In genomic region chr1:8866173-8866791, GRCh38 we compare ENCODE assay signal across 16 cellular contexts. TPM values are rescaled to one million over a fixed set of nuclear protein-coding genes. Genes with fewer than 3 reads are reported as not detected.
DNase-seq lines count a peak whose midpoint lies in the region; ATAC-seq, FAIRE-seq and TF ChIP-seq lines count a peak whose summit lies in the region.
"Had no signal": no experiment of that assay in that cellular context is flagged by ENCODE, and none has a peak within 500 bp of the region (broad histone marks: within the 10 kb centered on the region; RNA-seq: fewer than 3 reads in every experiment).

No MANE protein-coding gene starts in this region.

- CTCF ChIA-PET in activated CD4-positive, alpha-beta T cell treated with anti-CD3 and anti-CD28 coated beads for 36 hours (lab: Charles Lee), result interaction anchor here (0.5 to 4.6 kb wide), 8 partner anchors 9 to 762 kb away, joined by 3 to 23 read pairs (median 4); no protein-coding TSS in a partner anchor
- CTCF ChIA-PET in activated CD8-positive, alpha-beta T cell treated with anti-CD3 and anti-CD28 coated beads for 36 hours (lab: Charles Lee), result interaction anchor here (1.2 to 8.5 kb wide), 5 partner anchors 9 to 139 kb away, joined by 4 to 84 read pairs (median 6); no protein-coding TSS in a partner anchor
- CTCF ChIA-PET in CD4-positive, alpha-beta T cell (lab: Charles Lee), result interaction anchor here (1.4 kb wide), 1 partner anchor 45 kb away, joined by 3 read pairs; no protein-coding TSS in a partner anchor

- H3K27ac Mint-ChIP-seq in activated CD4-positive, alpha-beta T cell treated with anti-CD3 and anti-CD28 coated beads for 36 hours, result peak overlapping the region; percentile 86
- peak overlapping the region; percentile 83 for H3K27ac Mint-ChIP-seq in activated CD8-positive, alpha-beta T cell treated with anti-CD3 and anti-CD28 coated beads for 36 hours
- no peak overlapping the region for H3K27ac Mint-ChIP-seq in CD4-positive, alpha-beta T cell

- TF ChIP-seq CTCF in activated CD8-positive, alpha-beta T cell treated with anti-CD3 and anti-CD28 coated beads for 36 hours (IDR thresholded peaks at IDR 0.05), result no peak
- TF ChIP-seq CTCF in CD4-positive, alpha-beta T cell (IDR thresholded peaks at IDR 0.05), result no peak

- H3K4me3 ChIP-seq in mesenchymal stem cell (ENCODE audit: insufficient read depth in 1 of 2, low read depth in 1 of 2, low read length in 2 of 2), result no peak overlapping the region
- no peak overlapping the region for H3K4me3 ChIP-seq in effector memory CD4-positive, alpha-beta T cell (ENCODE audit: insufficient read depth, low read depth, low read length, poor library complexity, severe bottlenecking)
- H3K4me3 ChIP-seq: dorsolateral prefrontal cortex, SK-N-MC, suprapubic skin had no signal

- no peak overlapping the region for H2BK15ac ChIP-seq in mesenchymal stem cell (ENCODE audit: low read depth, poor library complexity, severe bottlenecking)

- H3K27me3 ChIP-seq in mesenchymal stem cell (ENCODE audit: control insufficient read depth in 1 of 2, insufficient read depth in 1 of 2, low read length in 2 of 2), result no peaks in the 10 kb centered on the region
- no peaks in the 10 kb centered on the region for H3K27me3 ChIP-seq in CD4-positive, alpha-beta T cell (ENCODE audit: control insufficient read depth, insufficient read depth, low read length)
- no peaks in the 10 kb centered on the region for H3K27me3 ChIP-seq in effector memory CD4-positive, alpha-beta T cell (replicated peaks; ENCODE audit: control insufficient read depth, insufficient read depth, low read length, poor library complexity, severe bottlenecking)
- H3K27me3 ChIP-seq: dorsolateral prefrontal cortex, suprapubic skin had no signal

- H3K4me1 ChIP-seq in mesenchymal stem cell (ENCODE audit: control insufficient read depth, insufficient read depth, low read depth, low read length), result peaks cover 32% of the 10 kb centered on the region
- H3K4me1 ChIP-seq in effector memory CD4-positive, alpha-beta T cell (ENCODE audit: control insufficient read depth, insufficient read depth, low read length, poor library complexity, severe bottlenecking), result no peaks in the 10 kb centered on the region

- no peak overlapping the region for H4K8ac ChIP-seq in mesenchymal stem cell (ENCODE audit: low read length)

- H3K4me3 Mint-ChIP-seq in activated CD4-positive, alpha-beta T cell treated with anti-CD3 and anti-CD28 coated beads for 36 hours, result peak overlapping the region; percentile 42
- H3K4me3 Mint-ChIP-seq in activated CD8-positive, alpha-beta T cell treated with anti-CD3 and anti-CD28 coated beads for 36 hours, result peak overlapping the region; percentile 41
- no peak overlapping the region for H3K4me3 Mint-ChIP-seq in CD4-positive, alpha-beta T cell
- H3K4me3 Mint-ChIP-seq: activated T-cell treated with anti-CD3 and anti-CD28 coated beads, Interleukin-2, amount 50 U/mL, for 4 hours had no signal

- peaks cover 56% of the 10 kb centered on the region for H3K4me1 Mint-ChIP-seq in activated CD4-positive, alpha-beta T cell treated with anti-CD3 and anti-CD28 coated beads for 36 hours
- peaks cover 66% of the 10 kb centered on the region for H3K4me1 Mint-ChIP-seq in activated CD8-positive, alpha-beta T cell treated with anti-CD3 and anti-CD28 coated beads for 36 hours (ENCODE audit: low read depth)
- peaks cover 10% of the 10 kb centered on the region for H3K4me1 Mint-ChIP-seq in CD4-positive, alpha-beta T cell (ENCODE audit: low read depth)

- no peak overlapping the region for H3K4me2 ChIP-seq in mesenchymal stem cell (ENCODE audit: low read length, poor library complexity, severe bottlenecking)

- POLR2A ChIA-PET in activated CD4-positive, alpha-beta T cell treated with anti-CD3 and anti-CD28 coated beads for 36 hours (lab: Charles Lee), result interaction anchor here (0.6 to 3.0 kb wide), 9 partner anchors 9 to 341 kb away, joined by 3 to 37 read pairs (median 4); partner anchors contain the start of gene ENO1
- POLR2A ChIA-PET in activated CD8-positive, alpha-beta T cell treated with anti-CD3 and anti-CD28 coated beads for 36 hours (lab: Charles Lee), result interaction anchor here (0.8 to 12.6 kb wide), 14 partner anchors 4 to 138 kb away, joined by 3 to 197 read pairs (median 6); partner anchors contain the start of gene ENO1
- POLR2A ChIA-PET in CD4-positive, alpha-beta T cell (lab: Charles Lee), result interaction anchor here (3.6 kb wide), 1 partner anchor 12 kb away, joined by 20 read pairs; the partner anchor contains the start of gene ENO1

- no peak for DNase-seq in activated CD4-positive, alpha-beta T cell treated with anti-CD3 and anti-CD28 coated beads for 36 hours
- DNase-seq in activated CD4-positive, alpha-beta T cell treated with anti-CD3 and anti-CD28 coated beads, Interleukin-2, amount 50 U/mL, for 4 hours, result no peak
- DNase-seq in GM12892 (ENCODE audit: insufficient read length), result no peak
- DNase-seq in activated CD8-positive, alpha-beta T cell treated with anti-CD3 and anti-CD28 coated beads for 36 hours, result no peak
- DNase-seq in mesenchymal stem cell, result no peak
- DNase-seq in SHP77 (lab: John Stamatoyannopoulos, UW), result no peak
- DNase-seq in CD4-positive, alpha-beta T cell, result no peak
- DNase-seq in effector memory CD4-positive, alpha-beta T cell, result no peak
- DNase-seq: activated T-cell treated with anti-CD3 and anti-CD28 coated beads, Interleukin-2, amount 50 U/mL, for 4 hours; left ventricle myocardium superior; NCI-H187; NCI-H510A had no signal

- no peaks in the 10 kb centered on the region for H3K9me3 ChIP-seq in mesenchymal stem cell (ENCODE audit: control insufficient read depth, low read length)
- no peaks in the 10 kb centered on the region for H3K9me3 ChIP-seq in CD4-positive, alpha-beta T cell (ENCODE audit: control insufficient read depth, low read length)
- H3K9me3 ChIP-seq in effector memory CD4-positive, alpha-beta T cell (ENCODE audit: control insufficient read depth, low read length), result no peaks in the 10 kb centered on the region
- H3K9me3 ChIP-seq: suprapubic skin had no signal

- no peak overlapping the region for H2AFZ ChIP-seq in mesenchymal stem cell (ENCODE audit: low read depth, low read length)

- H4K91ac ChIP-seq in mesenchymal stem cell (ENCODE audit: low read length), result no peak overlapping the region

- peak overlapping the region; percentile 17 for H3K27ac ChIP-seq in mesenchymal stem cell (ENCODE audit: low read length, poor library complexity, severe bottlenecking)
- no peak overlapping the region for H3K27ac ChIP-seq in CD4-positive, alpha-beta T cell (ENCODE audit: low read depth, low read length)
- no peak overlapping the region for H3K27ac ChIP-seq in effector memory CD4-positive, alpha-beta T cell (ENCODE audit: insufficient read depth, low read length, poor library complexity, severe bottlenecking)
- H3K27ac ChIP-seq: suprapubic skin had no signal

- no peak overlapping the region for H2BK120ac ChIP-seq in mesenchymal stem cell (ENCODE audit: low read depth, low read length)

- H2AK5ac ChIP-seq in mesenchymal stem cell (ENCODE audit: low read length, severe bottlenecking), result no peak overlapping the region

- peaks cover 7% of the 10 kb centered on the region for H3K79me1 ChIP-seq in mesenchymal stem cell (replicated peaks; ENCODE audit: low read length, poor library complexity, severe bottlenecking)

- peaks cover 93% of the 10 kb centered on the region for H3K36me3 Mint-ChIP-seq in activated CD4-positive, alpha-beta T cell treated with anti-CD3 and anti-CD28 coated beads for 36 hours (ENCODE audit: low read depth)
- peaks cover 93% of the 10 kb centered on the region for H3K36me3 Mint-ChIP-seq in activated CD8-positive, alpha-beta T cell treated with anti-CD3 and anti-CD28 coated beads for 36 hours (ENCODE audit: low read depth)
- peaks cover 95% of the 10 kb centered on the region for H3K36me3 Mint-ChIP-seq in CD4-positive, alpha-beta T cell (ENCODE audit: low read depth)

- no peak for ATAC-seq in activated CD4-positive, alpha-beta T cell treated with anti-CD3 and anti-CD28 coated beads for 36 hours
- peak; percentile 1 for ATAC-seq in activated CD8-positive, alpha-beta T cell treated with anti-CD3 and anti-CD28 coated beads for 36 hours
- no peak for ATAC-seq in CD4-positive, alpha-beta T cell (ENCODE audit: poor library complexity)
- ATAC-seq: left ventricle myocardium superior had no signal

- TF ChIP-seq POLR2A in GM12892 (IDR thresholded peaks at IDR 0.05; ENCODE audit: low read depth, low read length), result peak; percentile 49; the same call in 1 of the 2 replicates

- peak; percentile 17 for FAIRE-seq in GM12892 (lab: Jason Lieb, UNC)
- FAIRE-seq: GM18507 had no signal

- no peak overlapping the region for H2BK12ac ChIP-seq in mesenchymal stem cell (ENCODE audit: low read length in 2 of 2)

- H3K18ac ChIP-seq in mesenchymal stem cell (ENCODE audit: low read depth in 1 of 2, low read length in 2 of 2), result no peak overlapping the region

- no peak overlapping the region for H3K9ac ChIP-seq in mesenchymal stem cell (ENCODE audit: low read length)

- intact Hi-C loops in activated CD4-positive, alpha-beta T cell treated with anti-CD3 and anti-CD28 coated beads for 36 hours (cut with DNase I, micrococcal nuclease), result no loop called here
- intact Hi-C loops in activated CD8-positive, alpha-beta T cell treated with anti-CD3 and anti-CD28 coated beads for 36 hours (cut with micrococcal nuclease), result no loop called here
- intact Hi-C loops in CD4-positive, alpha-beta T cell (cut with DNase I, micrococcal nuclease), result no loop called here

- no peak overlapping the region for H3K14ac ChIP-seq in mesenchymal stem cell (ENCODE audit: low read length in 2 of 2)

- no peaks in the 10 kb centered on the region for H3K9me3 Mint-ChIP-seq in activated CD4-positive, alpha-beta T cell treated with anti-CD3 and anti-CD28 coated beads for 36 hours (ENCODE audit: low read depth)
- no peaks in the 10 kb centered on the region for H3K9me3 Mint-ChIP-seq in activated CD8-positive, alpha-beta T cell treated with anti-CD3 and anti-CD28 coated beads for 36 hours
- no peaks in the 10 kb centered on the region for H3K9me3 Mint-ChIP-seq in CD4-positive, alpha-beta T cell
- H3K9me3 Mint-ChIP-seq: activated T-cell treated with anti-CD3 and anti-CD28 coated beads, Interleukin-2, amount 50 U/mL, for 4 hours had no signal

- 94% methylated on average over 10 of the region's 10 CpGs for WGBS in mesenchymal stem cell

- no peaks in the 10 kb centered on the region for H3K27me3 Mint-ChIP-seq in activated CD4-positive, alpha-beta T cell treated with anti-CD3 and anti-CD28 coated beads for 36 hours
- H3K27me3 Mint-ChIP-seq in activated CD8-positive, alpha-beta T cell treated with anti-CD3 and anti-CD28 coated beads for 36 hours, result no peaks in the 10 kb centered on the region
- H3K27me3 Mint-ChIP-seq in CD4-positive, alpha-beta T cell, result no peaks in the 10 kb centered on the region

- no peak overlapping the region for H3K23ac ChIP-seq in mesenchymal stem cell (ENCODE audit: low read length in 2 of 2)

- no peak overlapping the region for H3K4ac ChIP-seq in mesenchymal stem cell (ENCODE audit: low read depth in 1 of 2, low read length in 2 of 2)

- H3K36me3 ChIP-seq in mesenchymal stem cell (ENCODE audit: control insufficient read depth in 1 of 2, insufficient read depth in 2 of 2, low read depth in 1 of 2, low read length in 2 of 2), result peaks cover 90 to 100% of the 10 kb centered on the region in 2 experiments
- peaks cover 95% of the 10 kb centered on the region for H3K36me3 ChIP-seq in effector memory CD4-positive, alpha-beta T cell (ENCODE audit: control insufficient read depth, insufficient read depth, low read length)

- no peak overlapping the region for H2BK5ac ChIP-seq in mesenchymal stem cell (ENCODE audit: low read depth, low read length, poor library complexity, severe bottlenecking)

RNA-seq across cellular contexts. Expression of gene ENO1, which starts 12.2 kb away (rescaled TPM):
- total RNA-seq in activated CD4-positive, alpha-beta T cell treated with anti-CD3 and anti-CD28 coated beads for 36 hours, result 1,000 to 10,000 TPM; 2,573 to 3,583 TPM
- polyA plus RNA-seq in GM12892 (2012; ENCODE audit: missing spikeins), result 2,713 TPM
- total RNA-seq in activated CD8-positive, alpha-beta T cell treated with anti-CD3 and anti-CD28 coated beads for 36 hours, result 1,000 to 10,000 TPM; 4,199 to 4,245 TPM
- polyA plus RNA-seq in mesenchymal stem cell (2013, experiment 1 of 2), result 762 TPM
- 753 TPM for polyA plus RNA-seq in mesenchymal stem cell (2013, experiment 2 of 2)
- total RNA-seq in CD4-positive, alpha-beta T cell, result 100 to 1,000 TPM; 120 to 129 TPM

RNA-seq across cellular contexts. Expression of gene RERE, which starts 48.8 kb away (rescaled TPM):
- 10 to 100 TPM; 57.4 to 71.6 TPM for total RNA-seq in activated CD4-positive, alpha-beta T cell treated with anti-CD3 and anti-CD28 coated beads for 36 hours
- 17.9 TPM for polyA plus RNA-seq in GM12892 (2012; ENCODE audit: missing spikeins)
- total RNA-seq in activated CD8-positive, alpha-beta T cell treated with anti-CD3 and anti-CD28 coated beads for 36 hours, result 10 to 100 TPM; 45.8 to 57.1 TPM
- 59.5 TPM for polyA plus RNA-seq in mesenchymal stem cell (2013, experiment 1 of 2)
- polyA plus RNA-seq in mesenchymal stem cell (2013, experiment 2 of 2), result 53.5 TPM
- total RNA-seq in CD4-positive, alpha-beta T cell, result 10 to 100 TPM; 78.4 to 84.0 TPM

Comparison
In these comparisons a context has a peak if more than half of its experiments do, and no peak if none do; other contexts are left out.
1. RNA of gene ENO1, which starts 12.2 kb away (total RNA-seq): 4,199 to 4,245 TPM in activated CD8-positive, alpha-beta T cell treated with anti-CD3 and anti-CD28 coated beads for 36 hours and 2,573 to 3,583 TPM in activated CD4-positive, alpha-beta T cell treated with anti-CD3 and anti-CD28 coated beads for 36 hours; 120 to 129 TPM in CD4-positive, alpha-beta T cell; every median in the first group is over 10 times any median in the second.